ENCODE assay signal across 12 cellular contexts in genomic region chrX:107155621-107156430, GRCh38. TPM values are rescaled to one million over a fixed set of nuclear protein-coding genes. Genes with fewer than 3 reads are reported as not detected.
A peak's percentile ranks its signal among the peaks of the same experiment; 100 is the strongest.
DNase-seq lines count a peak whose midpoint lies in the region; ATAC-seq and TF ChIP-seq lines count a peak whose summit lies in the region.
"Not testable (repeated sequence)": the region's sequence is repeated elsewhere in the genome, so short reads cannot be mapped to it uniquely, and the experiment has no call there.
"Had no signal": no experiment of that assay in that cellular context is flagged by ENCODE, and none has a peak within 500 bp of the region (broad histone marks: within the 10 kb centered on the region; RNA-seq: fewer than 3 reads in every experiment).

No MANE protein-coding gene starts in this region.

- POLR2A ChIA-PET in activated B cell treated with CpG ODN at 0.5 μM for 24 hours (lab: Charles Lee) = not testable (repeated sequence)

- not testable (repeated sequence) for H2AFZ ChIP-seq in hepatocyte

- H3K9me3 Mint-ChIP-seq in CD4-positive, CD25-positive, alpha-beta regulatory T cell; activated B cell treated with CpG ODN at 0.5 μM for 24 hours; activated naive CD4-positive, alpha-beta T cell treated with anti-CD3 and anti-CD28 coated beads, Interleukin-2, amount 50 U/mL, for 24 hours: not testable (repeated sequence)

- not testable (repeated sequence) for H3K36me3 Mint-ChIP-seq in CD4-positive, CD25-positive, alpha-beta regulatory T cell; activated B cell treated with CpG ODN at 0.5 μM for 24 hours (ENCODE audit: low read depth); activated naive CD4-positive, alpha-beta T cell treated with anti-CD3 and anti-CD28 coated beads, Interleukin-2, amount 50 U/mL, for 24 hours

- peak overlapping the region in 1 of 3 donors; percentile 67 for H3K27ac Mint-ChIP-seq in CD4-positive, CD25-positive, alpha-beta regulatory T cell
- not testable (repeated sequence) for H3K27ac Mint-ChIP-seq in activated B cell treated with CpG ODN at 0.5 μM for 24 hours
- peak overlapping the region; percentile 62 for H3K27ac Mint-ChIP-seq in activated naive CD4-positive, alpha-beta T cell treated with anti-CD3 and anti-CD28 coated beads, Interleukin-2, amount 50 U/mL, for 24 hours

- not testable (repeated sequence) for H3K4me1 Mint-ChIP-seq in CD4-positive, CD25-positive, alpha-beta regulatory T cell; activated B cell treated with CpG ODN at 0.5 μM for 24 hours; activated naive CD4-positive, alpha-beta T cell treated with anti-CD3 and anti-CD28 coated beads, Interleukin-2, amount 50 U/mL, for 24 hours

- peak overlapping the region; percentile 68 for H3K4me2 ChIP-seq in hepatocyte

- H3K36me3 ChIP-seq in CD4-positive, CD25-positive, alpha-beta regulatory T cell (ENCODE audit: control insufficient read depth, insufficient read depth, low read length); HUES64 (ENCODE audit: insufficient read depth, low read length); colonic mucosa; hepatocyte (replicated peaks; ENCODE audit: insufficient read depth, low read depth); mesodermal cell (ENCODE audit: control insufficient read depth, insufficient read depth, low read length): not testable (repeated sequence)

- peak in 1 of 3 donors; percentile 11 for DNase-seq in CD4-positive, CD25-positive, alpha-beta regulatory T cell
- not testable (repeated sequence) for DNase-seq in activated B cell treated with CpG ODN at 0.5 μM for 24 hours; colonic mucosa; hepatocyte (ENCODE audit: low spot score)
- peak; percentile 6 for DNase-seq in retina

- not testable (repeated sequence) for H3K4me1 ChIP-seq in CD4-positive, CD25-positive, alpha-beta regulatory T cell (ENCODE audit: control insufficient read depth, insufficient read depth, low read length, poor library complexity, severe bottlenecking); HUES64 (ENCODE audit: insufficient read depth, low read length); colonic mucosa; hepatocyte (ENCODE audit: insufficient read depth); mesodermal cell (ENCODE audit: control insufficient read depth, insufficient read depth, low read length, poor library complexity, severe bottlenecking)

- not testable (repeated sequence) for H3K27me3 Mint-ChIP-seq in CD4-positive, CD25-positive, alpha-beta regulatory T cell; activated B cell treated with CpG ODN at 0.5 μM for 24 hours; activated naive CD4-positive, alpha-beta T cell treated with anti-CD3 and anti-CD28 coated beads, Interleukin-2, amount 50 U/mL, for 24 hours

- H3K9ac ChIP-seq in HUES64 (ENCODE audit: low read depth, low read length); colonic mucosa (ENCODE audit: low read depth in 2 of 2, low read length in 2 of 2): not testable (repeated sequence)

- peak overlapping the region; percentile 52 for H3K4me3 ChIP-seq in CD4-positive, CD25-positive, alpha-beta regulatory T cell (ENCODE audit: low read depth, low read length)
- H3K4me3 ChIP-seq in HUES64 (ENCODE audit: low read length) = peak overlapping the region; percentile 48
- peak overlapping the region; percentile 25 for H3K4me3 ChIP-seq in colonic mucosa
- H3K4me3 ChIP-seq in hepatocyte = not testable (repeated sequence)
- H3K4me3 ChIP-seq in mesodermal cell (ENCODE audit: extremely low read depth, insufficient read depth, low read length, poor library complexity, severe bottlenecking) = peak overlapping the region; percentile 14

- not testable (repeated sequence) for H3K9me3 ChIP-seq in CD4-positive, CD25-positive, alpha-beta regulatory T cell (ENCODE audit: control insufficient read depth in 2 of 2, low read length in 2 of 2); HUES64 (ENCODE audit: insufficient read depth, low read depth, low read length); colonic mucosa; hepatocyte (ENCODE audit: low read depth); mesodermal cell (ENCODE audit: control insufficient read depth, low read length)

- H3K9me2 ChIP-seq in hepatocyte (replicated peaks; ENCODE audit: insufficient read depth) = not testable (repeated sequence)

- CTCF ChIA-PET in activated B cell treated with CpG ODN at 0.5 μM for 24 hours (lab: Charles Lee) = not testable (repeated sequence)

- 6% methylated on average over 12 of the region's 32 CpGs for WGBS in HUES64
- 39% methylated on average over 30 of the region's 32 CpGs for WGBS in hepatocyte (ENCODE audit: low lambda C conversion rate, missing lambda C conversion rate)
- no CpG with 5 or more reads among the region's 32 CpGs for WGBS in mesodermal cell (ENCODE audit: insufficient coverage in 2 of 2), 2 experiments

- ATAC-seq in CD4-positive, CD25-positive, alpha-beta regulatory T cell (ENCODE audit: low read depth in 2 of 2); activated B cell treated with CpG ODN at 0.5 μM for 24 hours (ENCODE audit: low read depth): not testable (repeated sequence)

- H3K27ac ChIP-seq in CD4-positive, CD25-positive, alpha-beta regulatory T cell (ENCODE audit: insufficient read depth, low read length, poor library complexity, severe bottlenecking); HUES64 (ENCODE audit: low read depth, low read length); colonic mucosa; hepatocyte; mesodermal cell (ENCODE audit: low read depth, low read length, severe bottlenecking): not testable (repeated sequence)

- not testable (repeated sequence) for H3K27me3 ChIP-seq in CD4-positive, CD25-positive, alpha-beta regulatory T cell (ENCODE audit: control insufficient read depth, insufficient read depth, low read length); HUES64 (ENCODE audit: insufficient read depth, low read length); colonic mucosa; hepatocyte

- not testable (repeated sequence) for TF ChIP-seq CTCF in activated B cell treated with CpG ODN at 0.5 μM for 24 hours (IDR thresholded peaks at IDR 0.05); colonic mucosa (IDR thresholded peaks at IDR 0.05); hepatocyte (IDR thresholded peaks at IDR 0.05; ENCODE audit: poor library complexity)

- H3K4me3 Mint-ChIP-seq in CD4-positive, CD25-positive, alpha-beta regulatory T cell = peak overlapping the region; percentile 77 to 84 (median 80)
- H3K4me3 Mint-ChIP-seq in activated B cell treated with CpG ODN at 0.5 μM for 24 hours = peak overlapping the region; percentile 53
- H3K4me3 Mint-ChIP-seq in activated naive CD4-positive, alpha-beta T cell treated with anti-CD3 and anti-CD28 coated beads, Interleukin-2, amount 50 U/mL, for 24 hours = peak overlapping the region; percentile 81

- H4K20me1 ChIP-seq in hepatocyte (ENCODE audit: insufficient read depth, poor library complexity, severe bottlenecking) = not testable (repeated sequence)

- H3K79me2 ChIP-seq in hepatocyte = not testable (repeated sequence)

- intact Hi-C loops in activated B cell treated with CpG ODN at 0.5 μM for 24 hours (cut with micrococcal nuclease); colonic mucosa (cut with DNase I): not testable (repeated sequence)

RNA-seq across cellular contexts. Expression of gene RBM41, which starts 37.2 kb away (rescaled TPM):
- 16.8 TPM for total RNA-seq in CD4-positive, CD25-positive, alpha-beta regulatory T cell
- 10 to 100 TPM in 2 of 4 donors, 1 to 10 TPM in 2; 5.3 to 10.3 (median 9.6) TPM for polyA plus RNA-seq in CD4-positive, CD25-positive, alpha-beta regulatory T cell
- 10.4 TPM for polyA plus RNA-seq in HUES64 (2013, experiment 1 of 2)
- 12.3 TPM for polyA plus RNA-seq in HUES64 (2013, experiment 2 of 2)
- total RNA-seq in activated B cell treated with CpG ODN at 0.5 μM for 24 hours = 16.5 and 18.5 TPM in 2 replicates
- total RNA-seq in colonic mucosa = 10 to 100 TPM; 14.3 to 21.9 TPM
- total RNA-seq in hepatocyte = 11.8 and 11.9 TPM in 2 replicates
- polyA plus RNA-seq in hepatocyte = 10.1 and 14.4 TPM in 2 replicates
- 14.2 TPM for polyA plus RNA-seq in mesodermal cell (2013, experiment 1 of 2)
- polyA plus RNA-seq in mesodermal cell (2013, experiment 2 of 2) = 13.6 TPM

RNA-seq across cellular contexts. Expression of gene NUP62CL, which starts 50.4 kb away (rescaled TPM):
- 3.3 TPM for total RNA-seq in CD4-positive, CD25-positive, alpha-beta regulatory T cell
- polyA plus RNA-seq in CD4-positive, CD25-positive, alpha-beta regulatory T cell = 1 to 10 TPM in 3 of 4 donors, under 1 TPM in 1; 0.80 to 2.3 (median 1.4) TPM
- polyA plus RNA-seq in HUES64 (2013, experiment 1 of 2) = 4.5 TPM
- 4.8 TPM for polyA plus RNA-seq in HUES64 (2013, experiment 2 of 2)
- 1.1 and 1.4 TPM in 2 replicates for total RNA-seq in activated B cell treated with CpG ODN at 0.5 μM for 24 hours
- 1 to 10 TPM; 3.7 to 5.6 TPM for total RNA-seq in colonic mucosa
- 0.80 and 3.8 TPM in 2 replicates for total RNA-seq in hepatocyte
- 1.7 and 1.9 TPM in 2 replicates for polyA plus RNA-seq in hepatocyte
- 7.0 TPM for polyA plus RNA-seq in mesodermal cell (2013, experiment 1 of 2)
- polyA plus RNA-seq in mesodermal cell (2013, experiment 2 of 2) = 4.4 TPM

RNA-seq across cellular contexts. Expression of gene DNAAF6, which starts 50.6 kb away (rescaled TPM):
- not detected for total RNA-seq in CD4-positive, CD25-positive, alpha-beta regulatory T cell
- not detected for polyA plus RNA-seq in CD4-positive, CD25-positive, alpha-beta regulatory T cell
- not detected for polyA plus RNA-seq in HUES64 (2013, experiment 1 of 2)
- not detected for polyA plus RNA-seq in HUES64 (2013, experiment 2 of 2)
- total RNA-seq in activated B cell treated with CpG ODN at 0.5 μM for 24 hours = not detected in 2 replicates
- not detected for total RNA-seq in colonic mucosa
- not detected in 2 replicates for total RNA-seq in hepatocyte
- not detected in 2 replicates for polyA plus RNA-seq in hepatocyte
- 0.29 TPM for polyA plus RNA-seq in mesodermal cell (2013, experiment 1 of 2)
- not detected for polyA plus RNA-seq in mesodermal cell (2013, experiment 2 of 2)
- total RNA-seq: cardiac septum, left ventricle myocardium superior, tibial nerve had no signal
- polyA plus RNA-seq: SK-N-SH had no signal
